1 cellular context compared by ENCODE assay signal in the genomic region with DNA sequence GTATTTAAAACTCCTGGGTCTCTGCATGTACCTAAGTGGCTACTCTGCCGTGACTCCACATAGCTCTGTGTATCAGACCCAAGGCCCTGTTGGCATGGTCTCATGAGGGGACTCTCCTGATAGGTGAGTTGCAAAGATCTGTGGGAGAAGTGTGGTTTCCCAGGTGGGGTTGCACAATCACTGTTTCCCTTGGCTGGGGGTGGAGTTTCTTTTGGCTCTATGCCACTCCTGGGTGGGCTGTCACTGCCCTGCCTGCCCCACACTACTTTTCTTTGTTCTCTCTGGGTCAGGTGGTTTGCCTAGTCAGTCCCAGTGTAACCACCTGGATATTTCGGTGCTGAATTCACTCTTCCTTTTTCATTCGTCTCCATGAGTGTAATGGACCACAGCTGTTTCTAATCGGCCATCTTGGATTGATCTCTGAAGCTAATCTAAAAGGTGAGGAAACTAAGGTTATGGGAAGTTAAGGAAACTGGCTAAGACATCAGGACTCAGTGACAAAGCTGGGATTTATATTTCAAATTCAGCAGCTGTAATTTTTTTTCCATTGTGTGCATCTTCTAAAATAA.
TF ChIP-seq lines count a peak whose summit lies in the region.

No MANE protein-coding gene starts in this region.

TF ChIP-seq in HEK293, 187 proteins besides CTCF, POLR2A, EP300 and RAD21:
- TF ChIP-seq, protein P1, sequence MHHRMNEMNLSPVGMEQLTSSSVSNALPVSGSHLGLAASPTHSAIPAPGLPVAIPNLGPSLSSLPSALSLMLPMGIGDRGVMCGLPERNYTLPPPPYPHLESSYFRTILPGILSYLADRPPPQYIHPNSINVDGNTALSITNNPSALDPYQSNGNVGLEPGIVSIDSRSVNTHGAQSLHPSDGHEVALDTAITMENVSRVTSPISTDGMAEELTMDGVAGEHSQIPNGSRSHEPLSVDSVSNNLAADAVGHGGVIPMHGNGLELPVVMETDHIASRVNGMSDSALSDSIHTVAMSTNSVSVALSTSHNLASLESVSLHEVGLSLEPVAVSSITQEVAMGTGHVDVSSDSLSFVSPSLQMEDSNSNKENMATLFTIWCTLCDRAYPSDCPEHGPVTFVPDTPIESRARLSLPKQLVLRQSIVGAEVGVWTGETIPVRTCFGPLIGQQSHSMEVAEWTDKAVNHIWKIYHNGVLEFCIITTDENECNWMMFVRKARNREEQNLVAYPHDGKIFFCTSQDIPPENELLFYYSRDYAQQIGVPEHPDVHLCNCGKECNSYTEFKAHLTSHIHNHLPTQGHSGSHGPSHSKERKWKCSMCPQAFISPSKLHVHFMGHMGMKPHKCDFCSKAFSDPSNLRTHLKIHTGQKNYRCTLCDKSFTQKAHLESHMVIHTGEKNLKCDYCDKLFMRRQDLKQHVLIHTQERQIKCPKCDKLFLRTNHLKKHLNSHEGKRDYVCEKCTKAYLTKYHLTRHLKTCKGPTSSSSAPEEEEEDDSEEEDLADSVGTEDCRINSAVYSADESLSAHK (tag by site-specific recombination; IDR thresholded peaks at IDR 0.05), result no peak
- TF ChIP-seq GLIS1 (tag by site-specific recombination; IDR thresholded peaks at IDR 0.05) (peak; percentile 88), ZNF610 (tag by site-specific recombination; IDR thresholded peaks at IDR 0.05; ENCODE audit: borderline replicate concordance) (no peak), ZNF433 (tag by site-specific recombination; IDR thresholded peaks at IDR 0.05; ENCODE audit: low read depth) (no peak), ZNF571 (tag by site-specific recombination; IDR thresholded peaks at IDR 0.05) (no peak), ZBTB48 (tag by site-specific recombination; IDR thresholded peaks at IDR 0.05) (no peak), ZSCAN16 (tag by site-specific recombination; IDR thresholded peaks at IDR 0.05) (no peak)
- TF ChIP-seq, protein P2, sequence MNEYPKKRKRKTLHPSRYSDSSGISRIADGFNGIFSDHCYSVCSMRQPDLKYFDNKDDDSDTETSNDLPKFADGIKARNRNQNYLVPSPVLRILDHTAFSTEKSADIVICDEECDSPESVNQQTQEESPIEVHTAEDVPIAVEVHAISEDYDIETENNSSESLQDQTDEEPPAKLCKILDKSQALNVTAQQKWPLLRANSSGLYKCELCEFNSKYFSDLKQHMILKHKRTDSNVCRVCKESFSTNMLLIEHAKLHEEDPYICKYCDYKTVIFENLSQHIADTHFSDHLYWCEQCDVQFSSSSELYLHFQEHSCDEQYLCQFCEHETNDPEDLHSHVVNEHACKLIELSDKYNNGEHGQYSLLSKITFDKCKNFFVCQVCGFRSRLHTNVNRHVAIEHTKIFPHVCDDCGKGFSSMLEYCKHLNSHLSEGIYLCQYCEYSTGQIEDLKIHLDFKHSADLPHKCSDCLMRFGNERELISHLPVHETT (tag by site-specific recombination; IDR thresholded peaks at IDR 0.05), result no peak
